ENCODE assay signal across 1 cellular context in the genomic region with DNA sequence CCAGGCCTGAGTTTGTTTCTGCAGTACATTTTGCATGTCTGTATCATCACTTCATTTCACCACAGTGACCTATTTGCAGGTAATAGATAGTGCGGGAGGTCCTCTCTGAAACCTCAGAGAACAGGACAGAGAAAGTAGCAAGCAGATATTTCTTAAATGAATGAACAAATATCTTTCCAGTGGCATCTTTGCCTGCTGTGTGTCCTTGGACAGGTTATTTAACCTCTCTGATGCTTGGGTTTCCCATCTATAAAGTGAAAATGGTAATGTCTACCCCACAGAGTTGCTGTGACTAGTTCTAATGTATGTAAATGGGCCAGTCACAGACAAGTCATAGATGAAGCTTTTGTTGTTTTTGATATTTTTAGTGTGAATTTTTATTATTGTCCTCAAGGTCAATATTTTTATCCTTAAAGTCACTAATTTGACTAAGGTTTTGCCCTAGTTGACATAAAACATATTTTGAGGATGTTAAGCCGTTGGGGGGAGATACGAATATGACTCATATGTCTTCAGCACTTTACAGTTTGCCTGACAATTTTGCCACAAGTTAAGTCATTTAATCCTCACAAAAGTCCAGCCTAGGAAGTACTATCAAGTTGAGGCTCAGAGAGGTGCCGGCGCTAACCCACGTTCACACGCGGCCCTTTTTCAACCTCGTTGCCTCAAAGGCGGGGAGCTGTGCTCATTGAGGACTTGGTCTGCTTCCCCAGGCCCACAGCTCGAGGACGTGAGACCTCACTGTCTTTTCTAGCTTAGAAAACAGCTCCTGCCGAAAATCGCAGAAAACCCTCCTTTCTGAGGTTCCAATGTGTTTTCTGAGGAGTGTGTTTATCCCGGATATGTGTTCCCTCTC.
TF ChIP-seq lines count a peak whose summit lies in the region.

No MANE protein-coding gene starts in this region.

TF ChIP-seq in H1, 55 proteins besides CTCF, POLR2A, EP300 and RAD21:
- TF ChIP-seq CTBP2 (IDR thresholded peaks at IDR 0.05; ENCODE audit: borderline replicate concordance, insufficient read depth, insufficient read length, low read length): no peak
- TF ChIP-seq SRF (IDR thresholded peaks at IDR 0.05; ENCODE audit: low read depth, low read length): no peak
- peak; percentile 40; the same call in 1 of the 2 replicates for TF ChIP-seq E2F6 (IDR thresholded peaks at IDR 0.05)
- no peak for TF ChIP-seq CHD1 (IDR thresholded peaks at IDR 0.05; ENCODE audit: low read depth, low read length)
- no peak for TF ChIP-seq NRF1 (IDR thresholded peaks at IDR 0.05; ENCODE audit: low read depth, low read length)
- peak; percentile 59; the same call in 1 of the 2 replicates for TF ChIP-seq KDM1A (IDR thresholded peaks at IDR 0.05; ENCODE audit: borderline replicate concordance, low read length)
